Comparison of ENCODE assay signal across 8 cellular contexts in genomic region chr12:121536058-121536928, GRCh38. TPM values are rescaled to one million over a fixed set of nuclear protein-coding genes. Genes with fewer than 3 reads are reported as not detected.
A peak's percentile ranks its signal among the peaks of the same experiment; 100 is the strongest.
DNase-seq lines count a peak whose midpoint lies in the region; ATAC-seq and TF ChIP-seq lines count a peak whose summit lies in the region.

No MANE protein-coding gene starts in this region.

- peaks cover 54% of the 10 kb centered on the region for H3K4me1 Mint-ChIP-seq in activated naive CD4-positive, alpha-beta T cell treated with anti-CD3 and anti-CD28 coated beads, Interleukin-2, amount 10 ng/mL, durations not matched to agents 7 days and 5 days
- H3K4me1 Mint-ChIP-seq in type B pancreatic cell (ENCODE audit: unreplicated experiment), result peaks cover 30% of the 10 kb centered on the region

- TF ChIP-seq CTCF in RWPE1 (conservative IDR thresholded peaks at IDR 0.05; ENCODE audit: low read depth) (no peak), neutrophil (IDR thresholded peaks at IDR 0.05) (no peak), type B pancreatic cell (conservative IDR thresholded peaks at IDR 0.05) (no peak)

- H3K9me3 Mint-ChIP-seq in activated naive CD4-positive, alpha-beta T cell treated with anti-CD3 and anti-CD28 coated beads, Interleukin-2, amount 10 ng/mL, durations not matched to agents 7 days and 5 days, result no peaks in the 10 kb centered on the region
- H3K9me3 Mint-ChIP-seq in type B pancreatic cell, result no peaks in the 10 kb centered on the region

- peak; percentile 56 for ATAC-seq in GM21447 (IDR thresholded peaks at IDR 0.05; ENCODE audit: unreplicated experiment)

- H3K27ac ChIP-seq in HUES64 (ENCODE audit: low read depth, low read length) (no peak overlapping the region; the same call in 1 of the 2 replicates), RWPE1 (peak overlapping the region; percentile 59), neutrophil (peak overlapping the region; percentile 71)

- peaks cover 18% of the 10 kb centered on the region for H3K4me1 ChIP-seq in HUES64 (ENCODE audit: insufficient read depth, low read length)
- peaks cover 26 to 32% of the 10 kb centered on the region in 2 experiments for H3K4me1 ChIP-seq in neutrophil (ENCODE audit: control insufficient read depth in 1 of 2, insufficient read depth in 1 of 2, low read depth in 1 of 2, low read length in 1 of 2)

- peaks cover 5% of the 10 kb centered on the region for H3K27me3 ChIP-seq in HUES64 (ENCODE audit: insufficient read depth, low read length)
- H3K27me3 ChIP-seq in neutrophil, result peaks cover 17% of the 10 kb centered on the region

- CTCF ChIA-PET in RWPE1 (lab: Yijun Ruan, JAX), result interaction anchor here (0.5 to 0.9 kb wide), 2 partner anchors 37 to 42 kb away, joined by 3 read pairs; no protein-coding TSS in a partner anchor
- CTCF ChIA-PET in activated naive CD4-positive, alpha-beta T cell treated with anti-CD3 and anti-CD28 coated beads, Interleukin-2, amount 10 ng/mL, durations not matched to agents 7 days and 5 days (lab: Charles Lee), result interaction anchor here (0.7 kb wide), 1 partner anchor 258 kb away, joined by 3 read pairs; no protein-coding TSS in a partner anchor

- peak; percentile 28 for DNase-seq in DMS153 treated with DMSO at 0.1 percent for 48 hours (lab: John Stamatoyannopoulos, UW; ENCODE audit: unreplicated experiment)
- DNase-seq in RWPE1 (ENCODE audit: low spot score), result no peak
- peak; percentile 61 for DNase-seq in activated naive CD4-positive, alpha-beta T cell treated with anti-CD3 and anti-CD28 coated beads, Interleukin-2, amount 10 ng/mL, durations not matched to agents 7 days and 5 days
- DNase-seq in germinal center (ENCODE audit: low spot score), result peak; percentile 93
- DNase-seq in type B pancreatic cell (ENCODE audit: extremely low spot score, unreplicated experiment), result peak; percentile 83

- H3K9me3 ChIP-seq in HUES64 (ENCODE audit: insufficient read depth, low read depth, low read length), result no peaks in the 10 kb centered on the region
- no peaks in the 10 kb centered on the region for H3K9me3 ChIP-seq in neutrophil

- WGBS in HUES64, result 10% methylated on average over 38 of the region's 38 CpGs

- H3K4me3 ChIP-seq in HUES64 (ENCODE audit: low read length), result peak overlapping the region; percentile 50
- peak overlapping the region; percentile 70 to 91 for H3K4me3 ChIP-seq in neutrophil (ENCODE audit: low read depth in 1 of 2, low read length in 1 of 2)

- peak overlapping the region; percentile 65 for H3K4me3 Mint-ChIP-seq in activated naive CD4-positive, alpha-beta T cell treated with anti-CD3 and anti-CD28 coated beads, Interleukin-2, amount 10 ng/mL, durations not matched to agents 7 days and 5 days
- H3K4me3 Mint-ChIP-seq in type B pancreatic cell, result peak overlapping the region; percentile 84

- POLR2A ChIA-PET in RWPE1 (lab: Yijun Ruan, JAX; ENCODE audit: low non-redundant PET), result interaction anchor here (0.6 to 1.3 kb wide), 2 partner anchors 17 to 44 kb away, joined by 5 to 6 read pairs; no protein-coding TSS in a partner anchor

- H3K36me3 ChIP-seq in HUES64 (ENCODE audit: insufficient read depth, low read length) (peaks cover 40% of the 10 kb centered on the region), neutrophil (no peaks in the 10 kb centered on the region)

- peaks cover 37% of the 10 kb centered on the region for H3K36me3 Mint-ChIP-seq in activated naive CD4-positive, alpha-beta T cell treated with anti-CD3 and anti-CD28 coated beads, Interleukin-2, amount 10 ng/mL, durations not matched to agents 7 days and 5 days
- peaks cover 3% of the 10 kb centered on the region for H3K36me3 Mint-ChIP-seq in type B pancreatic cell

- peaks cover 10% of the 10 kb centered on the region for H3K27me3 Mint-ChIP-seq in activated naive CD4-positive, alpha-beta T cell treated with anti-CD3 and anti-CD28 coated beads, Interleukin-2, amount 10 ng/mL, durations not matched to agents 7 days and 5 days
- H3K27me3 Mint-ChIP-seq in type B pancreatic cell, result peaks cover 7% of the 10 kb centered on the region

- H3K9ac ChIP-seq in HUES64 (ENCODE audit: low read depth, low read length), result no peak overlapping the region

- peak overlapping the region; percentile 75 for H3K27ac Mint-ChIP-seq in activated naive CD4-positive, alpha-beta T cell treated with anti-CD3 and anti-CD28 coated beads, Interleukin-2, amount 10 ng/mL, durations not matched to agents 7 days and 5 days
- peak overlapping the region; percentile 71 for H3K27ac Mint-ChIP-seq in type B pancreatic cell

RNA-seq across cellular contexts. Expression of gene KDM2B, which starts 44.5 kb away (rescaled TPM):
- polyA plus RNA-seq in HUES64 (2013, experiment 1 of 2), result 83.7 TPM
- polyA plus RNA-seq in HUES64 (2013, experiment 2 of 2), result 82.7 TPM
- total RNA-seq in type B pancreatic cell (ENCODE audit: low replicate concordance), result 36.9 and 51.7 TPM in 2 replicates
